In genomic region chr7:77436889-77437265, GRCh38 we compare ENCODE assay signal across 31 cellular contexts.
"Had no signal": no experiment of that assay in that cellular context is flagged by ENCODE, and none has a peak within 500 bp of the region (broad histone marks: within the 10 kb centered on the region; RNA-seq: fewer than 3 reads in every experiment).

No MANE protein-coding gene starts in this region.

- H3K4me3 Mint-ChIP-seq: activated B cell treated with CpG ODN at 0.5 μM for 24 hours; activated naive CD8-positive, alpha-beta T cell; activated T-cell treated with anti-CD3 and anti-CD28 coated beads, Interleukin-2, amount 50 U/mL, for 4 hours; activated T-helper 17 cell treated with anti-CD3 and anti-CD28 coated beads, Interleukin-2, amount 50 U/mL, for 72 hours; central memory CD8-positive, alpha-beta T cell; dendritic cell treated with granulocyte-macrophage colony-stimulating factor and Interleukin-4, amounts not matched to agents 40 ng/mL and 50 ng/mL, for 4 days; endodermal cell; T-helper 2 cell treated with Interferon-gamma antibody and Interleukin-4, amounts not matched to agents 5 μg/mL and 100 μg/mL, for 36 hours had no signal

- H3K9me3 Mint-ChIP-seq: activated B cell treated with CpG ODN at 0.5 μM for 24 hours; activated T-cell treated with anti-CD3 and anti-CD28 coated beads, Interleukin-2, amount 50 U/mL, for 4 hours; activated T-helper 17 cell treated with anti-CD3 and anti-CD28 coated beads, Interleukin-2, amount 50 U/mL, for 72 hours; central memory CD8-positive, alpha-beta T cell; dendritic cell treated with granulocyte-macrophage colony-stimulating factor and Interleukin-4, amounts not matched to agents 40 ng/mL and 50 ng/mL, for 4 days; endodermal cell; T-helper 2 cell treated with Interferon-gamma antibody and Interleukin-4, amounts not matched to agents 5 μg/mL and 100 μg/mL, for 36 hours had no signal

- H3K27ac Mint-ChIP-seq: activated B cell treated with CpG ODN at 0.5 μM for 24 hours; activated T-helper 17 cell treated with anti-CD3 and anti-CD28 coated beads, Interleukin-2, amount 50 U/mL, for 72 hours; dendritic cell treated with granulocyte-macrophage colony-stimulating factor and Interleukin-4, amounts not matched to agents 40 ng/mL and 50 ng/mL, for 4 days; endodermal cell; T-helper 2 cell treated with Interferon-gamma antibody and Interleukin-4, amounts not matched to agents 5 μg/mL and 100 μg/mL, for 36 hours had no signal

- H3K27me3 Mint-ChIP-seq: activated B cell treated with CpG ODN at 0.5 μM for 24 hours; activated naive CD8-positive, alpha-beta T cell; central memory CD8-positive, alpha-beta T cell; dendritic cell treated with granulocyte-macrophage colony-stimulating factor and Interleukin-4, amounts not matched to agents 40 ng/mL and 50 ng/mL, for 4 days had no signal

- DNase-seq: activated B cell treated with CpG ODN at 0.5 μM for 24 hours; activated CD4-positive, alpha-beta T cell treated with anti-CD3 and anti-CD28 coated beads for 48 hours; activated CD4-positive, alpha-beta T cell treated with anti-CD3 and anti-CD28 coated beads, Interleukin-2, amount 50 U/mL, for 1 hour; activated CD4-positive, alpha-beta T cell treated with anti-CD3 and anti-CD28 coated beads, Interleukin-2, amount 50 U/mL, for 48 hours; activated effector memory CD4-positive, alpha-beta T cell treated with Interleukin-2 at 50 U/mL for 16 hours; activated gamma-delta T cell treated with Interleukin-2 at 50 U/mL for 16 hours; activated naive CD4-positive, alpha-beta T cell treated with anti-CD3 and anti-CD28 coated beads, Interleukin-2, amount 50 U/mL, for 16 hours; activated naive CD4-positive, alpha-beta T cell treated with Interleukin-2 at 50 U/mL for 16 hours; activated T-cell treated with anti-CD3 and anti-CD28 coated beads, Interleukin-2, amount 50 U/mL, for 4 hours; amniotic stem cell; anterior cingulate cortex; brain microvascular endothelial cell; dorsolateral prefrontal cortex; effector memory CD4-positive, alpha-beta T cell; endodermal cell; foreskin keratinocyte; gastrocnemius medialis; glutamatergic neuron; heart left ventricle; hypothalamus; T1000; WERI-Rb-1 had no signal

- H3K27me3 ChIP-seq: brain microvascular endothelial cell, dorsolateral prefrontal cortex, foreskin keratinocyte, gastrocnemius medialis had no signal

- H3K27ac ChIP-seq: brain microvascular endothelial cell, coronary artery, dorsolateral prefrontal cortex, foreskin keratinocyte, gastrocnemius medialis, heart left ventricle, WERI-Rb-1 had no signal

- H3K9me3 ChIP-seq: gastrocnemius medialis, heart left ventricle had no signal

- H3K36me3 ChIP-seq: brain microvascular endothelial cell, gastrocnemius medialis, heart left ventricle, WERI-Rb-1 had no signal

- ATAC-seq: activated T-cell treated with anti-CD3 and anti-CD28 coated beads, Interleukin-2, amount 50 U/mL, for 4 hours; esophagus mucosa; foreskin keratinocyte; gastrocnemius medialis; heart left ventricle had no signal

- H3K4me1 ChIP-seq: foreskin keratinocyte, gastrocnemius medialis had no signal

- H3K4me1 Mint-ChIP-seq: activated B cell treated with CpG ODN at 0.5 μM for 24 hours; activated T-helper 17 cell treated with anti-CD3 and anti-CD28 coated beads, Interleukin-2, amount 50 U/mL, for 72 hours; central memory CD8-positive, alpha-beta T cell; endodermal cell had no signal

- FAIRE-seq: astrocyte, bronchial epithelial cell had no signal

- H3K4me3 ChIP-seq: coronary artery, dorsolateral prefrontal cortex, gastrocnemius medialis, heart left ventricle had no signal

- H3K36me3 Mint-ChIP-seq: activated naive CD8-positive, alpha-beta T cell had no signal
